ENCODE assay signal across 13 cellular contexts in the genomic region with DNA sequence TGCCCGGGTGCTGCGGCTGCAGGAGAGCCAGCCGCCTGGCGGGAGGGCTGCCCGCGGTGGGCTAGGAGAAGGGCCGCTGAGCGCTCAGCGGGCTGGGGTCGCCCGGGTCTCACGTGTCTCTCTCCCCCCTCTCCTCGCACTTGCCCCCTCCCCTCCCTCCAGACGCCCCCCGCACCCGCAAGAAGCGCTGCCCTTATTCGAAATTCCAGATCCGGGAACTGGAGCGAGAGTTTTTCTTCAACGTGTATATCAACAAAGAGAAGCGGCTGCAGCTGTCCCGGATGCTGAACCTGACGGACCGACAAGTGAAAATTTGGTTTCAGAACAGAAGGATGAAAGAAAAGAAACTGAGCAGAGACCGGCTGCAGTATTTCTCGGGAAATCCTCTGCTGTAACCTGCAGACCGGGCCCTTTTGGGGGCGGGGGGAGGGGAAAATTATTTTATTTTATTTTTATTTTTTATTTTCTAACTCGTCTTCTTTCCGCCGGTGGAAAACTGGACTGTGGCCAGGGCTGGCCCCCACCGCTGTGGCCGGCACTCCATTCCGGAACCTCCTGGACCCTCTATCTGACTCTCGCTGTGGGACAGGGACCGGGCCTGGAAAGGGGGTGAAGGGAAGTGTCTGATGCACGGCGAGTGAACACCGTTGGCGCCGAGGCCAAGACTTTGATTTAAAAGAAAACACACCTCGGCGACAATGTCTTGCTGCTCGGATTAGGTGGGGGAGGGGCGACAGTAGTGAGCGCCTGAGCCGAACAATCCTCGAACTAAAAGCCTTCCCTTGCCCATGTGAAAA. TPM values are rescaled to one million over a fixed set of nuclear protein-coding genes. Genes with fewer than 3 reads are reported as not detected.
DNase-seq lines count a peak whose midpoint lies in the region; ATAC-seq and TF ChIP-seq lines count a peak whose summit lies in the region.
"Had no signal": no experiment of that assay in that cellular context is flagged by ENCODE, and none has a peak within 500 bp of the region (broad histone marks: within the 10 kb centered on the region; RNA-seq: fewer than 3 reads in every experiment).

No MANE protein-coding gene starts in this region.

- H2AFZ ChIP-seq in H9 (ENCODE audit: low read length), result no peak overlapping the region

- no peak overlapping the region for H3K18ac ChIP-seq in H9 (ENCODE audit: insufficient read length, low read depth, low read length)

- H4K91ac ChIP-seq in H9 (ENCODE audit: insufficient read length, low read depth, low read length), result no peak overlapping the region

- H3K23me2 ChIP-seq in H9 (ENCODE audit: insufficient read length, low read depth, low read length, poor library complexity, severe bottlenecking), result no peaks in the 10 kb centered on the region

- H3K4me1 ChIP-seq in H9 (ENCODE audit: insufficient read depth, low read length) (no peaks in the 10 kb centered on the region), adipocyte (ENCODE audit: control insufficient read depth, insufficient read depth, low read length) (peaks cover 12% of the 10 kb centered on the region)

- H3K23ac ChIP-seq in H9 (ENCODE audit: insufficient read length, low read depth, low read length), result no peak overlapping the region

- peaks cover 12 to 15% of the 10 kb centered on the region in 2 experiments for H3K9me3 Mint-ChIP-seq in H9
- peaks cover 0 to 27% (median 11%) of the 10 kb centered on the region in 9 donors for H3K9me3 Mint-ChIP-seq in naive thymus-derived CD8-positive, alpha-beta T cell

- no peaks in the 10 kb centered on the region for H3K36me3 ChIP-seq in adipocyte (ENCODE audit: control insufficient read depth, insufficient read depth, low read length, severe bottlenecking)
- H3K36me3 ChIP-seq: adrenal gland, heart left ventricle had no signal

- POLR2A ChIA-PET in naive thymus-derived CD8-positive, alpha-beta T cell (lab: Charles Lee), result interaction anchor here (0.6 kb wide), 2 partner anchors 10 to 1741 kb away, joined by 3 to 4 read pairs; partner anchors contain the start of gene BLOC1S1

- no peak overlapping the region for H3K56ac ChIP-seq in H9 (ENCODE audit: insufficient read length, low read depth, low read length)

- WGBS in H9 (ENCODE audit: extremely low coverage, insufficient read length, low lambda C conversion rate), result no CpG with 5 or more reads among the region's 49 CpGs

- peaks cover 0 to 8% (median 3%) of the 10 kb centered on the region in 3 experiments; a peak in 3 of 7 replicates for H3K36me3 Mint-ChIP-seq in H9 (ENCODE audit: insufficient read depth in 1 of 3, low read depth in 3 of 3)
- peaks cover 5 to 14% (median 8%) of the 10 kb centered on the region in 3 donors for H3K36me3 Mint-ChIP-seq in naive thymus-derived CD8-positive, alpha-beta T cell

- no peaks in the 10 kb centered on the region for H3K79me1 ChIP-seq in H9 (ENCODE audit: insufficient read depth, low read depth, low read length, poor library complexity, severe bottlenecking)

- no peak for DNase-seq in AG09309 (ENCODE audit: low read depth)
- peak; percentile 69 for DNase-seq in H9
- no peak for DNase-seq in adipocyte (ENCODE audit: low read depth)
- peak in 1 of 10 donors; percentile 63 for DNase-seq in naive thymus-derived CD8-positive, alpha-beta T cell
- DNase-seq in midbrain (lab: John Stamatoyannopoulos, UW), result no peak
- DNase-seq: adrenal gland, substantia nigra had no signal

- H3K9ac ChIP-seq in H9 (ENCODE audit: extremely low read depth, insufficient read length, low read length) (no peak overlapping the region), adipocyte (ENCODE audit: low read length) (peak overlapping the region; percentile 90)

- H4K20me1 ChIP-seq in H9 (ENCODE audit: control insufficient read depth, insufficient read depth, insufficient read length), result no peaks in the 10 kb centered on the region

- H2BK20ac ChIP-seq in H9 (ENCODE audit: low read depth, low read length, poor library complexity, severe bottlenecking), result no peak overlapping the region

- no peak for ATAC-seq in naive thymus-derived CD8-positive, alpha-beta T cell
- ATAC-seq in GM18511 (IDR thresholded peaks at IDR 0.05; ENCODE audit: unreplicated experiment) (no peak), HG03354 (IDR thresholded peaks at IDR 0.05; ENCODE audit: poor library complexity, severe bottlenecking, unreplicated experiment) (no peak), GM21447 (IDR thresholded peaks at IDR 0.05; ENCODE audit: unreplicated experiment) (no peak)
- ATAC-seq: heart left ventricle had no signal

- no peak overlapping the region for H4K8ac ChIP-seq in H9 (replicated peaks; ENCODE audit: insufficient read length, low read depth, low read length)

- H2BK5ac ChIP-seq in H9 (ENCODE audit: insufficient read length, low read length), result no peak overlapping the region

- peak overlapping the region; percentile 52 for H3K4me3 ChIP-seq in AG09309 (ENCODE audit: control insufficient read depth, low read depth, low read length)
- H3K4me3 ChIP-seq in adipocyte (ENCODE audit: low read length), result peak overlapping the region; percentile 86

- no peak overlapping the region for H2BK120ac ChIP-seq in H9 (ENCODE audit: low read depth, low read length, poor library complexity, severe bottlenecking)

- TF ChIP-seq CTCF in AG09309 (IDR thresholded peaks at IDR 0.05; ENCODE audit: control insufficient read depth, insufficient read depth, low read depth, low read length, missing control alignments), result no peak
- no peak for TF ChIP-seq CTCF in H9 (conservative IDR thresholded peaks at IDR 0.05)

- no peak overlapping the region for H2BK15ac ChIP-seq in H9 (ENCODE audit: low read depth, low read length)

- H2BK12ac ChIP-seq in H9 (ENCODE audit: insufficient read length, low read depth, low read length), result no peak overlapping the region

- H4K5ac ChIP-seq in H9 (ENCODE audit: insufficient read length, low read depth, low read length), result no peak overlapping the region

- H3K79me2 ChIP-seq in H9 (ENCODE audit: insufficient read depth, low read length), result no peaks in the 10 kb centered on the region

- no peak overlapping the region for H3K4ac ChIP-seq in H9 (ENCODE audit: low read depth, low read length)

- H3K4me3 Mint-ChIP-seq in H9, result peak overlapping the region in 1 of 2 experiments; percentile 74; a peak in 3 of 5 replicates
- H3K4me3 Mint-ChIP-seq in naive thymus-derived CD8-positive, alpha-beta T cell, result peak overlapping the region; percentile 42 to 77 (median 71)

- no peak overlapping the region for H3K4me2 ChIP-seq in H9 (ENCODE audit: insufficient read depth, insufficient read length, low read length)

- no peak overlapping the region for H3K27ac ChIP-seq in H9 (ENCODE audit: insufficient read length, low read depth, low read length)
- H3K27ac ChIP-seq: adrenal gland, heart left ventricle had no signal

- H2AK5ac ChIP-seq in H9 (ENCODE audit: insufficient read length, low read length), result no peak overlapping the region

- no peaks in the 10 kb centered on the region for H3K9me3 ChIP-seq in H9 (ENCODE audit: control insufficient read depth, low read depth, low read length)
- H3K9me3 ChIP-seq in adipocyte (ENCODE audit: control insufficient read depth, low read length), result no peaks in the 10 kb centered on the region
- H3K9me3 ChIP-seq: adrenal gland, heart left ventricle had no signal

- H3K27ac Mint-ChIP-seq in H9, result no peak overlapping the region
- peak overlapping the region in 1 of 10 donors; percentile 52 for H3K27ac Mint-ChIP-seq in naive thymus-derived CD8-positive, alpha-beta T cell

- H3K27me3 Mint-ChIP-seq in H9 (ENCODE audit: low read depth), result peaks cover 100% of the 10 kb centered on the region
- peaks cover 53 to 98% (median 80%) of the 10 kb centered on the region in 5 donors for H3K27me3 Mint-ChIP-seq in naive thymus-derived CD8-positive, alpha-beta T cell

- H3K4me1 Mint-ChIP-seq in H9, result peaks cover 14 to 25% of the 10 kb centered on the region in 2 experiments
- H3K4me1 Mint-ChIP-seq in naive thymus-derived CD8-positive, alpha-beta T cell, result peaks cover 8 to 31% (median 21%) of the 10 kb centered on the region in 4 donors

- no peak overlapping the region for H3T11ph ChIP-seq in H9 (ENCODE audit: low read length)

- H3K27me3 ChIP-seq in H9 (ENCODE audit: insufficient read depth, low read length), result peaks cover 99% of the 10 kb centered on the region
- H3K27me3 ChIP-seq in adipocyte (replicated peaks; ENCODE audit: control insufficient read depth, insufficient read depth, low read length), result peaks cover 32% of the 10 kb centered on the region

- H3K14ac ChIP-seq in H9 (ENCODE audit: insufficient read depth, low read length), result no peak overlapping the region

RNA-seq across cellular contexts. Expression of gene HOTAIR, which starts 0.5 kb away (rescaled TPM):
- not detected in 2 replicates for total RNA-seq in H9 (2021)
- not detected for total RNA-seq in naive thymus-derived CD8-positive, alpha-beta T cell
- polyA plus RNA-seq in naive thymus-derived CD8-positive, alpha-beta T cell, result not detected
- total RNA-seq: adrenal gland, heart left ventricle, pulmonary artery endothelial cell, SK-MEL-5 had no signal
- polyA plus RNA-seq: adrenal gland, heart left ventricle had no signal

RNA-seq across cellular contexts. Expression of gene HOXC11, which starts 2.3 kb away (rescaled TPM):
- not detected in 2 replicates for total RNA-seq in H9 (2021)
- not detected for total RNA-seq in naive thymus-derived CD8-positive, alpha-beta T cell
- polyA plus RNA-seq in naive thymus-derived CD8-positive, alpha-beta T cell, result not detected
- total RNA-seq: adrenal gland, heart left ventricle, pulmonary artery endothelial cell had no signal
- polyA plus RNA-seq: adrenal gland, heart left ventricle had no signal

RNA-seq across cellular contexts. Expression of gene HOXC10, which starts 9.7 kb away (rescaled TPM):
- total RNA-seq in H9 (2021), result not detected in 2 replicates
- total RNA-seq in naive thymus-derived CD8-positive, alpha-beta T cell, result not detected
- polyA plus RNA-seq in naive thymus-derived CD8-positive, alpha-beta T cell, result not detected
- total RNA-seq: heart left ventricle, pulmonary artery endothelial cell had no signal
- polyA plus RNA-seq: heart left ventricle had no signal

RNA-seq across cellular contexts. Expression of gene HOXC12, which starts 20.5 kb away (rescaled TPM):
- total RNA-seq in H9 (2021), result not detected in 2 replicates
- not detected for total RNA-seq in naive thymus-derived CD8-positive, alpha-beta T cell
- not detected for polyA plus RNA-seq in naive thymus-derived CD8-positive, alpha-beta T cell
- total RNA-seq: adrenal gland, heart left ventricle, pulmonary artery endothelial cell, SK-MEL-5 had no signal
- polyA plus RNA-seq: adrenal gland, heart left ventricle had no signal

RNA-seq across cellular contexts. Expression of gene HOXC9, which starts 24.7 kb away (rescaled TPM):
- total RNA-seq in H9 (2021), result not detected in 2 replicates
- total RNA-seq in naive thymus-derived CD8-positive, alpha-beta T cell, result not detected
- polyA plus RNA-seq in naive thymus-derived CD8-positive, alpha-beta T cell, result not detected
- total RNA-seq: heart left ventricle, pulmonary artery endothelial cell had no signal
- polyA plus RNA-seq: heart left ventricle had no signal
